ENCODE assay signal across 19 cellular contexts in genomic region chr1:79376106-79376505, GRCh38.
A peak's percentile ranks its signal among the peaks of the same experiment; 100 is the strongest.
DNase-seq lines count a peak whose midpoint lies in the region; ATAC-seq and TF ChIP-seq lines count a peak whose summit lies in the region.
"Had no signal": no experiment of that assay in that cellular context is flagged by ENCODE, and none has a peak within 500 bp of the region (broad histone marks: within the 10 kb centered on the region; RNA-seq: fewer than 3 reads in every experiment).

No MANE protein-coding gene starts in this region.

- H3K9me3 ChIP-seq in testis: no peaks in the 10 kb centered on the region
- H3K9me3 ChIP-seq: BLaER1 treated with 17β-estradiol and CSF1 and Interleukin-3, amounts not matched to agents 10 nM and 100 nM; HAP-1; SJCRH30 had no signal

- H3K27me3 ChIP-seq in testis: no peaks in the 10 kb centered on the region
- H3K27me3 ChIP-seq: BLaER1 treated with 17β-estradiol and CSF1 and Interleukin-3, amounts not matched to agents 10 nM and 100 nM; SJCRH30 had no signal

- H3K36me3 Mint-ChIP-seq in WTC11: peaks cover 2% of the 10 kb centered on the region; the same call in 1 of the 2 replicates
- H3K36me3 Mint-ChIP-seq: CD8-positive, alpha-beta T cell had no signal

- H3K4me3 ChIP-seq in fibroblast of mammary gland (ENCODE audit: control insufficient read depth, low read depth, low read length): no peak overlapping the region
- no peak overlapping the region for H3K4me3 ChIP-seq in testis
- H3K4me3 ChIP-seq: BLaER1 treated with 17β-estradiol and CSF1 and Interleukin-3, amounts not matched to agents 10 nM and 100 nM; HAP-1; SJCRH30 had no signal

- peaks cover 7% of the 10 kb centered on the region; the same call in 1 of the 2 replicates for H3K9me3 Mint-ChIP-seq in WTC11

- peak overlapping the region; percentile 89 for H3K27ac Mint-ChIP-seq in WTC11
- H3K27ac Mint-ChIP-seq: CD8-positive, alpha-beta T cell had no signal

- POLR2A ChIA-PET in WTC11 (lab: Charles Lee): no interaction called here

- CTCF ChIA-PET in WTC11 (lab: Charles Lee): no interaction called here

- ATAC-seq in WTC11 (no peak), HG03520 (IDR thresholded peaks at IDR 0.05; ENCODE audit: unreplicated experiment) (no peak)
- no peak for ATAC-seq in stimulated activated naive CD8-positive, alpha-beta T cell treated with anti-CD3 and anti-CD28 coated beads, Interleukin-15, Interleukin-2, amounts not matched to agents 100 U/mL and 50 U/mL, for 24 hours
- ATAC-seq: CD8-positive, alpha-beta T cell had no signal

- intact Hi-C loops in testis (cut with DNase I; ENCODE audit: low total_unique reads): no loop called here

- no peaks in the 10 kb centered on the region for H3K36me3 ChIP-seq in testis (ENCODE audit: low read depth, missing control alignments)
- H3K36me3 ChIP-seq: BLaER1 treated with 17β-estradiol and CSF1 and Interleukin-3, amounts not matched to agents 10 nM and 100 nM; HAP-1; SJCRH30 had no signal

- TF ChIP-seq POLR2A in testis (IDR thresholded peaks at IDR 0.05): no peak

- WGBS in testis, 2 donors: 94% methylated on average over 1 of the region's 1 CpG

- no peak overlapping the region for H3K27ac ChIP-seq in testis
- H3K27ac ChIP-seq: 22Rv1; BLaER1 treated with 17β-estradiol and CSF1 and Interleukin-3, amounts not matched to agents 10 nM and 100 nM; KMS-11; SJCRH30 had no signal

- H3K27me3 Mint-ChIP-seq in WTC11 (ENCODE audit: low read depth): no peaks in the 10 kb centered on the region

- peaks cover 28% of the 10 kb centered on the region for H3K4me1 Mint-ChIP-seq in WTC11

- TF ChIP-seq CTCF in WTC11 (IDR thresholded peaks at IDR 0.05) (no peak), fibroblast of mammary gland (conservative IDR thresholded peaks at IDR 0.05; ENCODE audit: control insufficient read depth, insufficient read depth, low read depth, low read length) (no peak), testis (IDR thresholded peaks at IDR 0.05) (no peak)

- H3K4me1 ChIP-seq in testis: no peaks in the 10 kb centered on the region
- H3K4me1 ChIP-seq: BLaER1 treated with 17β-estradiol and CSF1 and Interleukin-3, amounts not matched to agents 10 nM and 100 nM; HAP-1 had no signal

- peak overlapping the region; percentile 3; the same call in 1 of the 2 replicates for H3K4me3 Mint-ChIP-seq in WTC11
- H3K4me3 Mint-ChIP-seq: CD8-positive, alpha-beta T cell had no signal

- DNase-seq in NCI-H748 (lab: John Stamatoyannopoulos, UW; ENCODE audit: unreplicated experiment) (peak; percentile 10), NCI-H748 treated with DMSO at 0.1 percent for 48 hours (lab: John Stamatoyannopoulos, UW) (no peak), WTC11 (ENCODE audit: low spot score) (no peak), fibroblast of mammary gland (ENCODE audit: low read depth) (peak; percentile 5), testis (no peak), CD1c-positive myeloid dendritic cell (ENCODE audit: extremely low spot score) (no peak)
- no peak for DNase-seq in stimulated activated naive CD8-positive, alpha-beta T cell treated with anti-CD3 and anti-CD28 coated beads, Interleukin-15, Interleukin-2, amounts not matched to agents 100 U/mL and 50 U/mL, for 24 hours
- DNase-seq: CD8-positive, alpha-beta T cell; DMS153; IMR-90; NCI-H2029; NCI-H226; NCI-H510A treated with DMSO at 0.1 percent for 48 hours; SJCRH30 had no signal

TF ChIP-seq in WTC11, 78 proteins besides CTCF, POLR2A, EP300 and RAD21:
- TF ChIP-seq FOXK1 (CRISPR knock-in tag; IDR thresholded peaks at IDR 0.05) (no peak), ZBTB21 (CRISPR knock-in tag; IDR thresholded peaks at IDR 0.05; ENCODE audit: borderline replicate concordance) (no peak), NR3C1 (CRISPR knock-in tag; conservative IDR thresholded peaks at IDR 0.05; ENCODE audit: low read depth) (no peak), AFF4 (CRISPR knock-in tag; IDR thresholded peaks at IDR 0.05; ENCODE audit: borderline replicate concordance) (no peak), CDX4 (CRISPR knock-in tag; IDR thresholded peaks at IDR 0.05; ENCODE audit: borderline replicate concordance) (no peak), FOXJ3 (CRISPR knock-in tag; IDR thresholded peaks at IDR 0.05; ENCODE audit: borderline replicate concordance) (no peak), TEAD1 (CRISPR knock-in tag; IDR thresholded peaks at IDR 0.05) (no peak)
- TF ChIP-seq, protein P1, sequence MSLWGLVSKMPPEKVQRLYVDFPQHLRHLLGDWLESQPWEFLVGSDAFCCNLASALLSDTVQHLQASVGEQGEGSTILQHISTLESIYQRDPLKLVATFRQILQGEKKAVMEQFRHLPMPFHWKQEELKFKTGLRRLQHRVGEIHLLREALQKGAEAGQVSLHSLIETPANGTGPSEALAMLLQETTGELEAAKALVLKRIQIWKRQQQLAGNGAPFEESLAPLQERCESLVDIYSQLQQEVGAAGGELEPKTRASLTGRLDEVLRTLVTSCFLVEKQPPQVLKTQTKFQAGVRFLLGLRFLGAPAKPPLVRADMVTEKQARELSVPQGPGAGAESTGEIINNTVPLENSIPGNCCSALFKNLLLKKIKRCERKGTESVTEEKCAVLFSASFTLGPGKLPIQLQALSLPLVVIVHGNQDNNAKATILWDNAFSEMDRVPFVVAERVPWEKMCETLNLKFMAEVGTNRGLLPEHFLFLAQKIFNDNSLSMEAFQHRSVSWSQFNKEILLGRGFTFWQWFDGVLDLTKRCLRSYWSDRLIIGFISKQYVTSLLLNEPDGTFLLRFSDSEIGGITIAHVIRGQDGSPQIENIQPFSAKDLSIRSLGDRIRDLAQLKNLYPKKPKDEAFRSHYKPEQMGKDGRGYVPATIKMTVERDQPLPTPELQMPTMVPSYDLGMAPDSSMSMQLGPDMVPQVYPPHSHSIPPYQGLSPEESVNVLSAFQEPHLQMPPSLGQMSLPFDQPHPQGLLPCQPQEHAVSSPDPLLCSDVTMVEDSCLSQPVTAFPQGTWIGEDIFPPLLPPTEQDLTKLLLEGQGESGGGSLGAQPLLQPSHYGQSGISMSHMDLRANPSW (CRISPR knock-in tag; conservative IDR thresholded peaks at IDR 0.05; ENCODE audit: low read depth): no peak
TF ChIP-seq in WTC11: peak in this region for 0.

Comparison
In these comparisons a context has a peak if more than half of its experiments do, and no peak if none do; other contexts are left out.
1. DNase-seq: peak in NCI-H748 (single experiment) and fibroblast of mammary gland (single experiment); none in NCI-H748 treated with DMSO at 0.1 percent for 48 hours (single experiment), WTC11 (single experiment), testis (single experiment), CD1c-positive myeloid dendritic cell (single experiment) and stimulated activated naive CD8-positive, alpha-beta T cell treated with anti-CD3 and anti-CD28 coated beads, Interleukin-15, Interleukin-2, amounts not matched to agents 100 U/mL and 50 U/mL, for 24 hours (single experiment).